Comparison of ENCODE assay signal across 8 cellular contexts in the genomic region with DNA sequence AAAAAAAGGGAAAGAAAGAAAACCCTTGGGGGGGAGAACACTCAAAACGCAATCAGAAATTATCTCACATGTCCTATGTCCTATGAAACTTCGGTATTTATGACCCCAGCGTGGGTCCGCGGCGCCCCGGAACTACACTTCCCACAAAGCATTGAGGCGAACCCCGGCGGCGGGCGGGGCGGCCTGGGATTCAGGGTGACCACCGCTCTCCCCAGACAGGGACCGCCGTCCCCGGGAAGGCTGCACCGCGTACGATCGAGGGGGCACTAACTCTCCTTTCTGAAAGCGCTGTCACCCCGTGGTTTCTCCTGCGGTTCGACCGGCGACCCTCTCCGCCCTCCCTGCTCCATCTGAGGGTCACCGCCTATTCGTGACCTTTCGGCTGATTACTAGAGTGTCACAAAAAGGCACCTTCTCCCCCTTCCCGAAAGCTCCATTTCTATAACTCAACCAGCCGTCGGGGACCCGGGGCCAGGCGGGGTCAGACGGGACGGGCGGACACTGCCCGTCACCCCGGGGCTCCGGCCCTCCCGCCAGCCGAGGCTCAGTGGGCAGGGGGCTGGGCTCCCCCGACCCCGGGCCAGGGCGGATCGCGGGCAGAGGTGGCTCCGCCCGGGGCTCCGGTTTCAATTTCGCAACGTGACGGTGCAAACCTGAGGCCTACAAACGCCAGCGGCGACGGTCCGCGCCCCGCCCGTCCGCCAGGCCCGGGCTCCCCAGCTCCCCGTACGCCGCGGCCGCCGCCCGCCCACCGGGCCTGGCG. TPM values are rescaled to one million over a fixed set of nuclear protein-coding genes. Genes with fewer than 3 reads are reported as not detected.
A peak's percentile ranks its signal among the peaks of the same experiment; 100 is the strongest.
DNase-seq lines count a peak whose midpoint lies in the region; ATAC-seq and TF ChIP-seq lines count a peak whose summit lies in the region.

No MANE protein-coding gene starts in this region.

- ATAC-seq in GM21723 (IDR thresholded peaks at IDR 0.05; ENCODE audit: unreplicated experiment) = peak; percentile 63
- ATAC-seq in SK-N-SH treated with all-trans-retinoic acid at 6 μM for 48 hours = peak; percentile 78
- peak; percentile 82 for ATAC-seq in Right ventricle myocardium superior (ENCODE audit: poor library complexity)

- peak; percentile 57 to 73 for TF ChIP-seq POLR2A in tibial nerve (IDR thresholded peaks at IDR 0.05)

- H3K4me2 ChIP-seq in parathyroid adenoma (ENCODE audit: low read length) = peak overlapping the region; percentile 64

- peak overlapping the region; percentile 89 for H2AFZ ChIP-seq in parathyroid adenoma

- WGBS in tibial nerve, 2 donors = 0 to 2% methylated on average over 34 to 45 of the region's 74 CpGs

- peak in 1 of 2 donors; percentile 91 for TF ChIP-seq EP300 in tibial nerve (IDR thresholded peaks at IDR 0.05)

- peak overlapping the region; percentile 80 for H3K9ac ChIP-seq in parathyroid adenoma

- H3K36me3 ChIP-seq in parathyroid adenoma (ENCODE audit: control insufficient read depth, insufficient read depth, low read length) = no peaks in the 10 kb centered on the region
- no peaks in the 10 kb centered on the region for H3K36me3 ChIP-seq in tibial nerve

- intact Hi-C loops in Right ventricle myocardium superior (cut with DNase I) = no loop called here

- H3K4me1 ChIP-seq in parathyroid adenoma (peaks cover 3% of the 10 kb centered on the region), tibial nerve (peaks cover 0 to 48% (median 11%) of the 10 kb centered on the region in 4 donors)

- peak overlapping the region; percentile 94 for H3K4me3 ChIP-seq in parathyroid adenoma (ENCODE audit: low read depth, low read length)
- peak overlapping the region; percentile 73 to 96 (median 94) for H3K4me3 ChIP-seq in tibial nerve

- in situ Hi-C loops in G401 (cut with HindIII; ENCODE audit: low sequenced_read_pairs) = no loop called here
- in situ Hi-C loops in KBM-7 (cut with MboI; ENCODE audit: low pct_unique_long_range_greater_than_20kb, low sequenced_read_pairs) = no loop called here

- H3K27ac ChIP-seq in parathyroid adenoma = peak overlapping the region; percentile 96
- peak overlapping the region; percentile 96 to 99 (median 98) for H3K27ac ChIP-seq in tibial nerve

- DNase-seq in G401 (ENCODE audit: low spot score) (peak; percentile 70), KBM-7 (peak; percentile 78), Right ventricle myocardium superior (peak; percentile 87), tibial nerve (ENCODE audit: low spot score in 2 of 2) (peak; percentile 66 to 69)
- peak; percentile 7 for DNase-seq in activated naive CD8-positive, alpha-beta T cell treated with anti-CD3 and anti-CD28 coated beads, Interleukin-2, amount 50 U/mL, for 16 hours (ENCODE audit: low read depth, low spot score)

- H3K9me3 ChIP-seq in parathyroid adenoma (ENCODE audit: control insufficient read depth, low read length) (no peaks in the 10 kb centered on the region), tibial nerve (no peaks in the 10 kb centered on the region)

- no peaks in the 10 kb centered on the region for H3K27me3 ChIP-seq in parathyroid adenoma (ENCODE audit: control insufficient read depth, insufficient read depth, low read length)
- H3K27me3 ChIP-seq in tibial nerve = no peaks in the 10 kb centered on the region

- TF ChIP-seq CTCF in parathyroid adenoma (IDR thresholded peaks at IDR 0.05) = no peak
- TF ChIP-seq CTCF in tibial nerve (IDR thresholded peaks at IDR 0.05) = no peak

- peaks cover 17% of the 10 kb centered on the region for H3K79me2 ChIP-seq in parathyroid adenoma

TF ChIP-seq in SK-N-SH treated with all-trans-retinoic acid at 6 μM for 48 hours, 23 proteins besides CTCF, POLR2A, EP300 and RAD21 (continues in another document):
- TF ChIP-seq ESRRG (CRISPR knock-in tag; IDR thresholded peaks at IDR 0.05) = no peak
- no peak for TF ChIP-seq SNAI2 (CRISPR knock-in tag; IDR thresholded peaks at IDR 0.05)
- TF ChIP-seq ISL1 (CRISPR knock-in tag; IDR thresholded peaks at IDR 0.05) = no peak
- no peak for TF ChIP-seq PPARA (CRISPR knock-in tag; IDR thresholded peaks at IDR 0.05; ENCODE audit: borderline replicate concordance)
- TF ChIP-seq, protein P1, sequence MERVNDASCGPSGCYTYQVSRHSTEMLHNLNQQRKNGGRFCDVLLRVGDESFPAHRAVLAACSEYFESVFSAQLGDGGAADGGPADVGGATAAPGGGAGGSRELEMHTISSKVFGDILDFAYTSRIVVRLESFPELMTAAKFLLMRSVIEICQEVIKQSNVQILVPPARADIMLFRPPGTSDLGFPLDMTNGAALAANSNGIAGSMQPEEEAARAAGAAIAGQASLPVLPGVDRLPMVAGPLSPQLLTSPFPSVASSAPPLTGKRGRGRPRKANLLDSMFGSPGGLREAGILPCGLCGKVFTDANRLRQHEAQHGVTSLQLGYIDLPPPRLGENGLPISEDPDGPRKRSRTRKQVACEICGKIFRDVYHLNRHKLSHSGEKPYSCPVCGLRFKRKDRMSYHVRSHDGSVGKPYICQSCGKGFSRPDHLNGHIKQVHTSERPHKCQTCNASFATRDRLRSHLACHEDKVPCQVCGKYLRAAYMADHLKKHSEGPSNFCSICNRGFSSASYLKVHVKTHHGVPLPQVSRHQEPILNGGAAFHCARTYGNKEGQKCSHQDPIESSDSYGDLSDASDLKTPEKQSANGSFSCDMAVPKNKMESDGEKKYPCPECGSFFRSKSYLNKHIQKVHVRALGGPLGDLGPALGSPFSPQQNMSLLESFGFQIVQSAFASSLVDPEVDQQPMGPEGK (CRISPR knock-in tag; IDR thresholded peaks at IDR 0.05; ENCODE audit: borderline replicate concordance) = no peak
- TF ChIP-seq ZNF70 (CRISPR knock-in tag; IDR thresholded peaks at IDR 0.05) = no peak
- TF ChIP-seq ZFP3 (CRISPR knock-in tag; IDR thresholded peaks at IDR 0.05) = no peak
- TF ChIP-seq ARNTL (CRISPR knock-in tag; IDR thresholded peaks at IDR 0.05; ENCODE audit: borderline replicate concordance, low read depth) = no peak
- TF ChIP-seq ZNF565 (CRISPR knock-in tag; conservative IDR thresholded peaks at IDR 0.05; ENCODE audit: low read depth) = no peak
- TF ChIP-seq TCF4 (CRISPR knock-in tag; IDR thresholded peaks at IDR 0.05; ENCODE audit: borderline replicate concordance) = no peak
- TF ChIP-seq, protein P2, sequence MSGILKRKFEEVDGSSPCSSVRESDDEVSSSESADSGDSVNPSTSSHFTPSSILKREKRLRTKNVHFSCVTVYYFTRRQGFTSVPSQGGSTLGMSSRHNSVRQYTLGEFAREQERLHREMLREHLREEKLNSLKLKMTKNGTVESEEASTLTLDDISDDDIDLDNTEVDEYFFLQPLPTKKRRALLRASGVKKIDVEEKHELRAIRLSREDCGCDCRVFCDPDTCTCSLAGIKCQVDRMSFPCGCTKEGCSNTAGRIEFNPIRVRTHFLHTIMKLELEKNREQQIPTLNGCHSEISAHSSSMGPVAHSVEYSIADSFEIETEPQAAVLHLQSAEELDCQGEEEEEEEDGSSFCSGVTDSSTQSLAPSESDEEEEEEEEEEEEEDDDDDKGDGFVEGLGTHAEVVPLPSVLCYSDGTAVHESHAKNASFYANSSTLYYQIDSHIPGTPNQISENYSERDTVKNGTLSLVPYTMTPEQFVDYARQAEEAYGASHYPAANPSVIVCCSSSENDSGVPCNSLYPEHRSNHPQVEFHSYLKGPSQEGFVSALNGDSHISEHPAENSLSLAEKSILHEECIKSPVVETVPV (CRISPR knock-in tag; IDR thresholded peaks at IDR 0.05) = no peak
- TF ChIP-seq, protein P3, sequence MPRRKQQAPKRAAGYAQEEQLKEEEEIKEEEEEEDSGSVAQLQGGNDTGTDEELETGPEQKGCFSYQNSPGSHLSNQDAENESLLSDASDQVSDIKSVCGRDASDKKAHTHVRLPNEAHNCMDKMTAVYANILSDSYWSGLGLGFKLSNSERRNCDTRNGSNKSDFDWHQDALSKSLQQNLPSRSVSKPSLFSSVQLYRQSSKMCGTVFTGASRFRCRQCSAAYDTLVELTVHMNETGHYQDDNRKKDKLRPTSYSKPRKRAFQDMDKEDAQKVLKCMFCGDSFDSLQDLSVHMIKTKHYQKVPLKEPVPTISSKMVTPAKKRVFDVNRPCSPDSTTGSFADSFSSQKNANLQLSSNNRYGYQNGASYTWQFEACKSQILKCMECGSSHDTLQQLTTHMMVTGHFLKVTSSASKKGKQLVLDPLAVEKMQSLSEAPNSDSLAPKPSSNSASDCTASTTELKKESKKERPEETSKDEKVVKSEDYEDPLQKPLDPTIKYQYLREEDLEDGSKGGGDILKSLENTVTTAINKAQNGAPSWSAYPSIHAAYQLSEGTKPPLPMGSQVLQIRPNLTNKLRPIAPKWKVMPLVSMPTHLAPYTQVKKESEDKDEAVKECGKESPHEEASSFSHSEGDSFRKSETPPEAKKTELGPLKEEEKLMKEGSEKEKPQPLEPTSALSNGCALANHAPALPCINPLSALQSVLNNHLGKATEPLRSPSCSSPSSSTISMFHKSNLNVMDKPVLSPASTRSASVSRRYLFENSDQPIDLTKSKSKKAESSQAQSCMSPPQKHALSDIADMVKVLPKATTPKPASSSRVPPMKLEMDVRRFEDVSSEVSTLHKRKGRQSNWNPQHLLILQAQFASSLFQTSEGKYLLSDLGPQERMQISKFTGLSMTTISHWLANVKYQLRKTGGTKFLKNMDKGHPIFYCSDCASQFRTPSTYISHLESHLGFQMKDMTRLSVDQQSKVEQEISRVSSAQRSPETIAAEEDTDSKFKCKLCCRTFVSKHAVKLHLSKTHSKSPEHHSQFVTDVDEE (CRISPR knock-in tag; IDR thresholded peaks at IDR 0.05) = no peak
- TF ChIP-seq ZC3H10 (CRISPR knock-in tag; IDR thresholded peaks at IDR 0.05) = no peak
- TF ChIP-seq, protein P4, sequence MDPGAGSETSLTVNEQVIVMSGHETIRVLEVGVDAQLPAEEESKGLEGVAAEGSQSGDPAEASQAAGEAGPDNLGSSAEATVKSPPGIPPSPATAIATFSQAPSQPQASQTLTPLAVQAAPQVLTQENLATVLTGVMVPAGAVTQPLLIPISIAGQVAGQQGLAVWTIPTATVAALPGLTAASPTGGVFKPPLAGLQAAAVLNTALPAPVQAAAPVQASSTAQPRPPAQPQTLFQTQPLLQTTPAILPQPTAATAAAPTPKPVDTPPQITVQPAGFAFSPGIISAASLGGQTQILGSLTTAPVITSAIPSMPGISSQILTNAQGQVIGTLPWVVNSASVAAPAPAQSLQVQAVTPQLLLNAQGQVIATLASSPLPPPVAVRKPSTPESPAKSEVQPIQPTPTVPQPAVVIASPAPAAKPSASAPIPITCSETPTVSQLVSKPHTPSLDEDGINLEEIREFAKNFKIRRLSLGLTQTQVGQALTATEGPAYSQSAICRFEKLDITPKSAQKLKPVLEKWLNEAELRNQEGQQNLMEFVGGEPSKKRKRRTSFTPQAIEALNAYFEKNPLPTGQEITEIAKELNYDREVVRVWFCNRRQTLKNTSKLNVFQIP (CRISPR knock-in tag; IDR thresholded peaks at IDR 0.05; ENCODE audit: borderline replicate concordance, low read depth) = no peak
- no peak for TF ChIP-seq TOX (CRISPR knock-in tag; IDR thresholded peaks at IDR 0.05; ENCODE audit: borderline replicate concordance)

RNA-seq across cellular contexts. Expression of a gene that starts 1.3 kb away (rescaled TPM):
- total RNA-seq in G401 (2014; rRNA removed; shearing (Covaris generic)) = 52.1 and 55.9 TPM in 2 replicates
- total RNA-seq in Right ventricle myocardium superior (120 TPM), tibial nerve (100 to 1,000 TPM in 2 of 4 donors, 10 to 100 TPM in 2; 87.9 to 150 (median 96.6) TPM)

RNA-seq across cellular contexts. Expression of a gene that starts 42.1 kb away (rescaled TPM):
- total RNA-seq in G401 (2014; rRNA removed; shearing (Covaris generic)) = 6.5 and 7.5 TPM in 2 replicates
- 3.5 TPM for total RNA-seq in Right ventricle myocardium superior
- 10 to 100 TPM in 3 of 4 donors, 1 to 10 TPM in 1; 5.7 to 12.0 (median 10.7) TPM for total RNA-seq in tibial nerve

Comparison
In these comparisons a context has a peak if more than half of its experiments do, and no peak if none do; other contexts are left out.
1. Peak in every context shown above with its lines: DNase-seq, ATAC-seq, H3K4me3 ChIP-seq and H3K27ac ChIP-seq.
2. DNase-seq: peak in every context shown above with its lines; median percentile 87 in Right ventricle myocardium superior; 78 in KBM-7; 70 in G401; 68 in tibial nerve; 7 in activated naive CD8-positive, alpha-beta T cell treated with anti-CD3 and anti-CD28 coated beads, Interleukin-2, amount 50 U/mL, for 16 hours.